In the genomic region with DNA sequence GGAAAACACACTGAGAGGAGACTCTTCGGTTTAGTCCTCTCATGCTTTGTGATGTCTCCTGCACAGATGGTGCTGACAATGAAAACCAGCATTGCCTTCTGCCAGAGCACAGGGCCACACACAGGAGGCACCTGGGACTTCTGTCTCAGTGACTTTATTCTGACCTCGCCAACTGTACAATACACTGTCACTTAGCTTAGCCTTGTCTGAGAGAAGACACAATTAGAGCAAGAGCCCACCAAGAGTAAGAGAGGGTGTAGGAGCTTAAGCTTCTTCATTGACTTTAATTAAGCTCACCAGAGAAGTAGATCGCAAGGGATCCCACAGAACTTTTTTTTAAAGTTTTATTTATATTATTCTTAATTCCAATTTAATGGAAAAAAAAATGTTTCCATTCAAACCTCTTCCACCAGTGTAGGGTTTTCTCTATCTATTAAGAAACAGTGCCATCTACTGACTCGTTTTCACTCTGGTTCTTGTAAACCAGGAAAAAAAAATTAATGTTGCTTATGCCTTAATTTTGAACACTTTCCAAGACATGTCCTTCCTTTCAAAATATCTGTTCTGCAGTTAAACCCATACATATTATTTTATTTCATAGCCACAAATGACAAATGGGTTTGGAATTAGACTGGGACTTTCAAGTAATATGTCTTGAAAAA, we compare ENCODE assay signal across 8 cellular contexts. TPM values are rescaled to one million over a fixed set of nuclear protein-coding genes. Genes with fewer than 3 reads are reported as not detected.
DNase-seq lines count a peak whose midpoint lies in the region; ATAC-seq and TF ChIP-seq lines count a peak whose summit lies in the region.

No MANE protein-coding gene starts in this region.

- H2BK5ac ChIP-seq in IMR-90 (ENCODE audit: low read depth, low read length, poor library complexity, severe bottlenecking) = no peak overlapping the region

- in situ Hi-C loops in IMR-90 (cut with MboI; ENCODE audit: low sequenced_read_pairs) = no loop called here

- no peak overlapping the region for H3K9ac ChIP-seq in IMR-90 (ENCODE audit: low read depth, low read length)

- CTCF ChIA-PET in IMR-90 (lab: Yijun Ruan, JAX) = interaction anchor here (0.6 kb wide), 1 partner anchor 9 kb away, joined by 3 read pairs; no protein-coding TSS in a partner anchor

- no peak overlapping the region for H3K4me2 ChIP-seq in IMR-90 (ENCODE audit: low read depth, low read length)
- no peak overlapping the region for H3K4me2 ChIP-seq in hepatocyte

- H2BK120ac ChIP-seq in IMR-90 (ENCODE audit: low read depth, low read length) = no peak overlapping the region

- no peak overlapping the region for H4K5ac ChIP-seq in IMR-90 (ENCODE audit: low read depth, low read length)

- no peak overlapping the region for H4K8ac ChIP-seq in IMR-90 (ENCODE audit: low read depth in 2 of 2, low read length in 2 of 2)

- H2BK15ac ChIP-seq in IMR-90 (ENCODE audit: low read depth, low read length) = no peak overlapping the region

- H3K4me3 ChIP-seq in IMR-90 (ENCODE audit: insufficient read depth, low read depth, low read length) = no peak overlapping the region
- no peak overlapping the region for H3K4me3 ChIP-seq in RWPE2 (ENCODE audit: severe bottlenecking)
- H3K4me3 ChIP-seq in hepatocyte = no peak overlapping the region

- BruUV-seq in IMR-90 (replicated peaks; lab: Mats Ljungman, UMichigan) = no TSS peak

- H3K27me3 ChIP-seq in IMR-90 (ENCODE audit: control insufficient read depth, insufficient read depth, low read length) (no peaks in the 10 kb centered on the region), RWPE2 (ENCODE audit: insufficient read depth, poor library complexity, severe bottlenecking) (peaks cover 2% of the 10 kb centered on the region), hepatocyte (no peaks in the 10 kb centered on the region)

- H2AK9ac ChIP-seq in IMR-90 (replicated peaks; ENCODE audit: low read depth, low read length, poor library complexity) = no peak overlapping the region

- H2AFZ ChIP-seq in IMR-90 (replicated peaks; ENCODE audit: low read length, poor library complexity) = no peak overlapping the region
- no peak overlapping the region for H2AFZ ChIP-seq in hepatocyte

- no peaks in the 10 kb centered on the region for H3K79me1 ChIP-seq in IMR-90 (ENCODE audit: low read depth in 1 of 2, low read length in 2 of 2)

- no peaks in the 10 kb centered on the region for H3K9me2 ChIP-seq in hepatocyte (replicated peaks; ENCODE audit: insufficient read depth)

- H3K14ac ChIP-seq in IMR-90 (replicated peaks; ENCODE audit: low read depth, low read length) = no peak overlapping the region

- no peak overlapping the region for H2AK5ac ChIP-seq in IMR-90 (ENCODE audit: low read depth, low read length)

- no peak overlapping the region for H3K23ac ChIP-seq in IMR-90 (ENCODE audit: low read depth, low read length)

- no peaks in the 10 kb centered on the region for H3K36me3 ChIP-seq in IMR-90 (ENCODE audit: control insufficient read depth, insufficient read depth, low read length)
- H3K36me3 ChIP-seq in RWPE2 (ENCODE audit: low read depth) = no peaks in the 10 kb centered on the region
- no peaks in the 10 kb centered on the region for H3K36me3 ChIP-seq in hepatocyte (replicated peaks; ENCODE audit: insufficient read depth, low read depth)

- H3K4ac ChIP-seq in IMR-90 (ENCODE audit: low read depth, low read length) = no peak overlapping the region

- dilution Hi-C loops in IMR-90 (cut with HindIII; ENCODE audit: low sequenced_read_pairs, unreplicated experiment) = no loop called here

- H3K27ac ChIP-seq in IMR-90 (ENCODE audit: insufficient read depth, low read length) = no peak overlapping the region
- no peak overlapping the region for H3K27ac ChIP-seq in RWPE2 (ENCODE audit: poor library complexity, severe bottlenecking)
- H3K27ac ChIP-seq in hepatocyte = no peak overlapping the region

- no peak overlapping the region for H3K56ac ChIP-seq in IMR-90 (ENCODE audit: extremely low read depth, insufficient read depth, low read length)

- no peaks in the 10 kb centered on the region for H3K9me1 ChIP-seq in IMR-90 (ENCODE audit: insufficient read depth, low read length)

- no CpG with 5 or more reads among the region's 4 CpGs for WGBS in IMR-90 (ENCODE audit: extremely low coverage in 2 of 2, insufficient read length in 1 of 2), 2 experiments
- 42% methylated on average over 4 of the region's 4 CpGs for WGBS in hepatocyte (ENCODE audit: low lambda C conversion rate, missing lambda C conversion rate)

- H3K4me1 ChIP-seq in IMR-90 (ENCODE audit: control insufficient read depth, insufficient read depth, low read length) (no peaks in the 10 kb centered on the region), RWPE2 (ENCODE audit: insufficient read depth, poor library complexity, severe bottlenecking) (no peaks in the 10 kb centered on the region), hepatocyte (ENCODE audit: insufficient read depth) (peaks cover 3% of the 10 kb centered on the region)

- no peak for TF ChIP-seq POLR2A in IMR-90 (IDR thresholded peaks at IDR 0.05; ENCODE audit: low read depth, low read length)

- H3K9me3 ChIP-seq in IMR-90 (ENCODE audit: control insufficient read depth, insufficient read depth, low read length) (no peaks in the 10 kb centered on the region), RWPE2 (ENCODE audit: severe bottlenecking) (no peaks in the 10 kb centered on the region), hepatocyte (ENCODE audit: low read depth) (no peaks in the 10 kb centered on the region)

- TF ChIP-seq RAD21 in IMR-90 (IDR thresholded peaks at IDR 0.05; ENCODE audit: low read length) = peak; percentile 57

- DNase-seq in Ammon's horn (ENCODE audit: low spot score) (peak; percentile 40), IMR-90 (peak; percentile 38), RWPE2 (ENCODE audit: low spot score) (no peak), hepatocyte (ENCODE audit: low spot score) (peak; percentile 63), NOMO-1 treated with DMSO at 0.1 percent for 48 hours (lab: John Stamatoyannopoulos, UW; ENCODE audit: unreplicated experiment) (no peak)
- no peak for DNase-seq in activated CD4-positive, alpha-beta T cell treated with anti-CD3 and anti-CD28 coated beads, Interleukin-2, amount 50 U/mL, for 48 hours
- no peak for DNase-seq in stimulated activated CD4-positive, alpha-beta T cell treated with anti-CD3 and anti-CD28 coated beads, Interleukin-15, amount 100 ng/mL, for 24 hours

- H4K91ac ChIP-seq in IMR-90 (ENCODE audit: insufficient read depth, low read depth, low read length) = no peak overlapping the region

- peak; percentile 55 for TF ChIP-seq CTCF in IMR-90 (conservative IDR thresholded peaks at IDR 0.05; ENCODE audit: low read depth, low read length)
- TF ChIP-seq CTCF in RWPE2 (IDR thresholded peaks at IDR 0.05; ENCODE audit: poor library complexity, severe bottlenecking) = peak; percentile 75
- TF ChIP-seq CTCF in hepatocyte (IDR thresholded peaks at IDR 0.05; ENCODE audit: poor library complexity) = peak; percentile 84

- H4K20me1 ChIP-seq in IMR-90 (ENCODE audit: insufficient read depth, low read length) (no peaks in the 10 kb centered on the region), hepatocyte (ENCODE audit: insufficient read depth, poor library complexity, severe bottlenecking) (no peaks in the 10 kb centered on the region)

- no peak overlapping the region for H3K18ac ChIP-seq in IMR-90 (ENCODE audit: low read depth, low read length)

- no peaks in the 10 kb centered on the region for H3K79me2 ChIP-seq in hepatocyte

- intact Hi-C loops in IMR-90 (cut with micrococcal nuclease) = no loop called here

- ATAC-seq in IMR-90 (ENCODE audit: low read depth) (peak; percentile 71), RWPE2 (ENCODE audit: low read depth) (no peak), GM18861 (IDR thresholded peaks at IDR 0.05; ENCODE audit: unreplicated experiment) (no peak)

- no peak overlapping the region for H2BK20ac ChIP-seq in IMR-90 (ENCODE audit: low read depth, low read length)

- POLR2A ChIA-PET in IMR-90 (lab: Charles Lee; ENCODE audit: unreplicated experiment) = no interaction called here

TF ChIP-seq in IMR-90, 13 proteins besides CTCF, POLR2A, EP300 and RAD21:
- TF ChIP-seq MAZ (IDR thresholded peaks at IDR 0.05; ENCODE audit: borderline replicate concordance, low read depth, low read length) = no peak
- TF ChIP-seq RFX5 (IDR thresholded peaks at IDR 0.05; ENCODE audit: low read depth, low read length) = no peak
- TF ChIP-seq SMC3 (IDR thresholded peaks at IDR 0.05; ENCODE audit: low read depth, low read length) = peak; percentile 28; the same call in 1 of the 2 replicates
- TF ChIP-seq FOS (IDR thresholded peaks at IDR 0.05; ENCODE audit: low read depth, low read length) = no peak
- TF ChIP-seq RCOR1 (IDR thresholded peaks at IDR 0.05; ENCODE audit: insufficient replicate concordance, low read length) = no peak
- no peak for TF ChIP-seq BHLHE40 (IDR thresholded peaks at IDR 0.05; ENCODE audit: low read depth, low read length)
- TF ChIP-seq MAFK (IDR thresholded peaks at IDR 0.05; ENCODE audit: low read depth, low read length) = no peak

RNA-seq across cellular contexts. Expression of gene DDX18, which starts 42.4 kb away (rescaled TPM):
- total RNA-seq in IMR-90 (2012; rRNA removed) (68.3 and 69.9 TPM in 2 replicates), hepatocyte (47.0 and 58.9 TPM in 2 replicates)
- polyA plus RNA-seq in IMR-90 (2012; rRNA removed) (30.2 and 34.6 TPM in 2 replicates), hepatocyte (27.7 and 30.8 TPM in 2 replicates)
- polyA plus RNA-seq in IMR-90 (2012; cell fraction: cytosol; rRNA removed) = 7.0 and 8.2 TPM in 2 replicates
- 6.7 and 49.9 TPM in 2 replicates for polyA plus RNA-seq in IMR-90 (2012; cell fraction: nucleus; rRNA removed; ENCODE audit: low replicate concordance)

Comparison
In these comparisons a context has a peak if more than half of its experiments do, and no peak if none do; other contexts are left out.
1. DNase-seq: peak in Ammon's horn (single experiment), IMR-90 (single experiment) and hepatocyte (single experiment); none in RWPE2 (single experiment), activated CD4-positive, alpha-beta T cell treated with anti-CD3 and anti-CD28 coated beads, Interleukin-2, amount 50 U/mL, for 48 hours (0 of 2), NOMO-1 treated with DMSO at 0.1 percent for 48 hours (single experiment) and stimulated activated CD4-positive, alpha-beta T cell treated with anti-CD3 and anti-CD28 coated beads, Interleukin-15, amount 100 ng/mL, for 24 hours (single experiment).
2. Peak in every context shown above with its lines, with median percentiles within 50 percentile points of each other: CTCF ChIP-seq.